Comparison of ENCODE assay signal across 22 cellular contexts in the genomic region with DNA sequence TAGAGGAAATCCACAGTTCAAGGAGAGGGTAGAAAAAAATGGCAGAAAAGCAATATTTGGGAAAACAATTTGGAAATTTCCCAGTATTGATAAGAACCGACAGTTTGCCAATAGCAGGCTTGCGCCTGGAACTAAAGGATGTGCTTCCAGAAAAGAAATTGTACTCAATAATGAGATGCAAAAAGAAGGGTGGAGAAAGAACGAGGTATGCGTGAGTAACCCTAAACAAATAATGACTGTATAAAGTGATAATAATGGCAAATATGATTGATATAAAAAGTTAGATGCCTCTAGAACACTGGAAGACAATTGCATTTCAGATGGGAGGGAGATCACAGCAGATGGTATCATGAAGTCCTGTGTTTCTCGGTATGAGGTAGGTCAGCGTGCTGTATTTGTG.
"Had no signal": no experiment of that assay in that cellular context is flagged by ENCODE, and none has a peak within 500 bp of the region (broad histone marks: within the 10 kb centered on the region; RNA-seq: fewer than 3 reads in every experiment).

No MANE protein-coding gene starts in this region.

- DNase-seq: colonic mucosa; cortex of kidney; effector CD8-positive, alpha-beta T cell; effector memory CD8-positive, alpha-beta T cell; endodermal cell; erythroblast; esophagus squamous epithelium; foreskin fibroblast; foreskin melanocyte; gastrocnemius medialis; glutamatergic neuron; head of caudate nucleus; heart right ventricle; hippocampal formation; left cardiac atrium; left lung; left ventricle myocardium superior; lower lobe of right lung; mesenchymal stem cell; mucosa of descending colon; naive B cell had no signal

- H3K27ac ChIP-seq: colonic mucosa, esophagus squamous epithelium, gastrocnemius medialis, heart right ventricle, left lung, lower lobe of right lung had no signal

- H3K36me3 ChIP-seq: colonic mucosa, esophagus squamous epithelium, gastrocnemius medialis, heart right ventricle, left lung, lower lobe of right lung had no signal

- ATAC-seq: effector memory CD8-positive, alpha-beta T cell; esophagus mucosa; gastrocnemius medialis; heart right ventricle; left cardiac atrium; left lung; left ventricle myocardium superior; lower lobe of right lung; mucosa of descending colon had no signal

- H3K9me3 ChIP-seq: colonic mucosa, esophagus squamous epithelium, gastrocnemius medialis, heart right ventricle, left lung, lower lobe of right lung, mucosa of descending colon had no signal

- H3K4me3 ChIP-seq: colonic mucosa, esophagus squamous epithelium, gastrocnemius medialis, heart right ventricle, left lung, lower lobe of right lung, mucosa of descending colon had no signal

- H3K27me3 ChIP-seq: colonic mucosa, esophagus squamous epithelium, gastrocnemius medialis, left lung had no signal

- H3K4me1 ChIP-seq: colonic mucosa, esophagus squamous epithelium, gastrocnemius medialis, left lung had no signal
